Comparison of ENCODE assay signal across 8 cellular contexts in the genomic region with DNA sequence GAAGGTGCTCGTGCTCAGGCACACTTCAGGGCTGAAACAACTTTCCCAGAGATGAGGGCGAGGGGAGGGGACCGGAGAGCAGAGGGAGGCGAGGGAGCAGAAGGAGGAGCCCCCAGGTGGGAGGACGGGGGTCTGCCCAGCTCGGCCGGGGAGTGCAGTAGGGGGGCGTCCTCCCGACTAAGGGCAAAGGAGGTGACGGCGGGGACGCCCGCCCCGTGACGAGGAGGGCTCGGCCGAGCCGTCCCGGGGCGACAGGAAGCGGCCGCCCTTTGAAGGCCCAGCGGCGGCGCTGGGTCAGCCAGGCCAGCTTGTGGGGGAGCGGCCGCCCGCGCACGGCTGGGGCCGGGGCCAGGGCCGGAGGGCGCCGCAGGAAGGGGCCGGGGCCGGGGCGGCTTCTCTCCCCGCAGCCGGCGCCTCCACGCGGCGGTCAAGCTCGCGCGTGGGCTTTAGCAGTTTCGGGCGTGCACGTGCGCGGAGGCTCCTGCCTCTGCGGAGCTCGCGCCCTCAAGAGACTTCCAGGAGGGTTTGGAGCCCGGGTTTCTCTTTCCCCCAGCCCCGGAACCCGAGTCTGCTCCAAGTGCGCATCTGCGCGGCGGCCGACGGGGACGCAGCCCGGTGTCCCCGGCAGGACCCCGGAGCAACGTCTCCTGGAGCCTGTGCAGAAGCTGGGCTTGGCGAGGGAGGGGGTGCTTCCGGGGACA.
DNase-seq lines count a peak whose midpoint lies in the region; ATAC-seq and TF ChIP-seq lines count a peak whose summit lies in the region.

No MANE protein-coding gene starts in this region.

- H3K36me3 ChIP-seq in mucosa of rectum (ENCODE audit: control insufficient read depth in 2 of 2, insufficient read depth in 2 of 2, low read length in 2 of 2) (no peaks in the 10 kb centered on the region), vagina (no peaks in the 10 kb centered on the region)

- H3K27ac ChIP-seq in mucosa of rectum (ENCODE audit: low read depth in 2 of 2, low read length in 2 of 2) (peak overlapping the region in 1 of 2 donors; percentile 11), vagina (peak overlapping the region; percentile 84)

- H3K9me3 ChIP-seq in mucosa of rectum (ENCODE audit: control insufficient read depth in 2 of 2, low read length in 2 of 2), result no peaks in the 10 kb centered on the region
- no peaks in the 10 kb centered on the region for H3K9me3 ChIP-seq in vagina

- H3K9ac ChIP-seq in mucosa of rectum (ENCODE audit: low read depth in 1 of 2, low read length in 2 of 2), result peak overlapping the region; percentile 41 to 70

- DNase-seq in Right ventricle myocardium inferior (ENCODE audit: missing footprints) (peak; percentile 72), cardiac septum (ENCODE audit: low spot score) (no peak), ecto neural progenitor cell (ENCODE audit: low spot score) (peak; percentile 79), vagina (ENCODE audit: extremely low spot score in 2 of 2) (no peak), GDM1 (lab: John Stamatoyannopoulos, UW) (no peak), NCI-H1436 (lab: John Stamatoyannopoulos, UW) (no peak)

- TF ChIP-seq POLR2A in vagina (IDR thresholded peaks at IDR 0.05), result no peak

- TF ChIP-seq CTCF in vagina (IDR thresholded peaks at IDR 0.05), result no peak

- peaks cover 0 to 5% of the 10 kb centered on the region in 2 donors for H3K4me1 ChIP-seq in mucosa of rectum (ENCODE audit: control insufficient read depth in 2 of 2, insufficient read depth in 2 of 2, low read length in 2 of 2)
- H3K4me1 ChIP-seq in vagina, result peaks cover 24% of the 10 kb centered on the region

- no peaks in the 10 kb centered on the region for H3K27me3 ChIP-seq in mucosa of rectum (ENCODE audit: control insufficient read depth in 2 of 2, insufficient read depth in 2 of 2, low read length in 2 of 2)
- H3K27me3 ChIP-seq in vagina, result no peaks in the 10 kb centered on the region

- H3K4me3 ChIP-seq in mucosa of rectum (ENCODE audit: low read length in 2 of 2), result peak overlapping the region; percentile 62 to 64
- peak overlapping the region; percentile 47 to 66 for H3K4me3 ChIP-seq in vagina

- intact Hi-C loops in Right ventricle myocardium inferior (cut with DNase I) (loop anchor here (5.0 kb wide), 2 partner anchors 100 to 190 kb away; a partner anchor contains a TSS), cardiac septum (cut with DNase I) (no loop called here), vagina (cut with DNase I) (no loop called here)

- ATAC-seq in Right ventricle myocardium inferior (peak; percentile 87), HG03025 (IDR thresholded peaks at IDR 0.05; ENCODE audit: low FRiP score, unreplicated experiment) (no peak)

Comparison
In these comparisons a context has a peak if more than half of its experiments do, and no peak if none do; other contexts are left out.
1. DNase-seq: peak in Right ventricle myocardium inferior (single experiment) and ecto neural progenitor cell (single experiment); none in cardiac septum (single experiment), vagina (0 of 2), GDM1 (single experiment) and NCI-H1436 (single experiment).